28 cellular contexts compared by ENCODE assay signal in genomic region chr9:69202556-69202955, GRCh38.
"Had no signal": no experiment of that assay in that cellular context is flagged by ENCODE, and none has a peak within 500 bp of the region (broad histone marks: within the 10 kb centered on the region; RNA-seq: fewer than 3 reads in every experiment).

No MANE protein-coding gene starts in this region.

- H3K4me1 ChIP-seq: colonic mucosa had no signal

- H3K27me3 ChIP-seq: colonic mucosa, dorsolateral prefrontal cortex, esophagus muscularis mucosa, esophagus squamous epithelium, foreskin keratinocyte, gastrocnemius medialis, gastroesophageal sphincter, heart left ventricle, heart right ventricle, hepatocyte had no signal

- H3K36me3 ChIP-seq: colonic mucosa, esophagus muscularis mucosa, esophagus squamous epithelium, gastrocnemius medialis, gastroesophageal sphincter, heart left ventricle had no signal

- H3K9me3 Mint-ChIP-seq: dendritic cell treated with granulocyte-macrophage colony-stimulating factor and Interleukin-4, amounts not matched to agents 40 ng/mL and 50 ng/mL, for 4 days; effector memory CD8-positive, alpha-beta T cell; endodermal cell had no signal

- H3K4me2 ChIP-seq: hepatocyte had no signal

- H3K27ac Mint-ChIP-seq: dendritic cell treated with granulocyte-macrophage colony-stimulating factor and Interleukin-4, amounts not matched to agents 40 ng/mL and 50 ng/mL, for 4 days; effector memory CD8-positive, alpha-beta T cell; endodermal cell had no signal

- ATAC-seq: effector memory CD8-positive, alpha-beta T cell; foreskin keratinocyte; gastrocnemius medialis; gastroesophageal sphincter; heart left ventricle; heart right ventricle had no signal

- FAIRE-seq: colon, endometrium, frontal cortex had no signal

- H2AFZ ChIP-seq: hepatocyte had no signal

- H3K9me3 ChIP-seq: colonic mucosa, esophagus muscularis mucosa, esophagus squamous epithelium, gastrocnemius medialis, gastroesophageal sphincter, heart left ventricle, heart right ventricle had no signal

- H3K27ac ChIP-seq: colonic mucosa, coronary artery, epithelial cell of prostate, esophagus muscularis mucosa, esophagus squamous epithelium, foreskin keratinocyte, gastrocnemius medialis, gastroesophageal sphincter, heart left ventricle, heart right ventricle, hepatocyte had no signal

- DNase-seq: colonic mucosa; cortex of kidney; dermis blood vessel endothelial cell; dorsolateral prefrontal cortex; effector CD4-positive, alpha-beta T cell; effector CD8-positive, alpha-beta T cell; effector memory CD4-positive, alpha-beta T cell; effector memory CD8-positive, alpha-beta T cell; endodermal cell; erythroblast; esophagus squamous epithelium; foreskin fibroblast; foreskin keratinocyte; foreskin melanocyte; gastrocnemius medialis; glutamatergic neuron; head of caudate nucleus; heart left ventricle; heart right ventricle had no signal

- H3K27me3 Mint-ChIP-seq: dendritic cell treated with granulocyte-macrophage colony-stimulating factor and Interleukin-4, amounts not matched to agents 40 ng/mL and 50 ng/mL, for 4 days; effector memory CD8-positive, alpha-beta T cell had no signal

- H3K4me3 ChIP-seq: colonic mucosa, coronary artery, dorsolateral prefrontal cortex, esophagus muscularis mucosa, esophagus squamous epithelium, gastrocnemius medialis, gastroesophageal sphincter, heart left ventricle, heart right ventricle, hepatocyte had no signal

- H3K4me3 Mint-ChIP-seq: dendritic cell treated with granulocyte-macrophage colony-stimulating factor and Interleukin-4, amounts not matched to agents 40 ng/mL and 50 ng/mL, for 4 days; effector memory CD8-positive, alpha-beta T cell; endodermal cell had no signal
